ENCODE assay signal across 32 cellular contexts in genomic region chr10:124894569-124895215, GRCh38.
"Had no signal": no experiment of that assay in that cellular context is flagged by ENCODE, and none has a peak within 500 bp of the region (broad histone marks: within the 10 kb centered on the region; RNA-seq: fewer than 3 reads in every experiment).

No MANE protein-coding gene starts in this region.

- H3K79me2 ChIP-seq: hepatocyte had no signal

- DNase-seq: activated B cell treated with CpG ODN at 0.5 μM for 24 hours; activated CD4-positive, alpha-beta T cell treated with anti-CD3 and anti-CD28 coated beads, Interleukin-2, amount 50 U/mL, for 1 hour; activated CD8-positive, alpha-beta memory T cell treated with anti-CD3 and anti-CD28 coated beads, Interleukin-2, amount 10 ng/mL, durations not matched to agents 7 days and 5 days; activated CD8-positive, alpha-beta T cell treated with anti-CD3 and anti-CD28 coated beads, Interleukin-2, amount 10 ng/mL, durations not matched to agents 7 days and 5 days; activated naive CD4-positive, alpha-beta T cell treated with anti-CD3 and anti-CD28 coated beads for 36 hours; activated naive CD8-positive, alpha-beta T cell treated with anti-CD3 and anti-CD28 coated beads, Interleukin-2, amount 10 ng/mL, durations not matched to agents 7 days and 5 days; activated T-cell treated with anti-CD3 and anti-CD28 coated beads, Interleukin-2, amount 50 U/mL, for 72 hours; amniotic stem cell; brain microvascular endothelial cell; central memory CD4-positive, alpha-beta T cell; endodermal cell; esophagus squamous epithelium; gastrocnemius medialis; islet precursor cell; left ventricle myocardium superior; naive B cell; nephron progenitor cell; psoas muscle; sigmoid colon; small intestine; stimulated activated CD4-positive, alpha-beta T cell treated with anti-CD3 and anti-CD28 coated beads, Interleukin-4, amount 100 ng/mL, for 24 hours; stimulated activated CD8-positive, alpha-beta memory T cell treated with anti-CD3 and anti-CD28 coated beads, Interleukin-4, amount 100 ng/mL, for 48 hours; stimulated activated naive CD8-positive, alpha-beta T cell treated with anti-CD3 and anti-CD28 coated beads, Interleukin-15, amount 100 ng/mL, for 72 hours; substantia nigra; T-helper 2 cell had no signal

- H3K27ac ChIP-seq: brain microvascular endothelial cell, esophagus squamous epithelium, gastrocnemius medialis, hepatocyte, pancreas, psoas muscle, sigmoid colon, vagina had no signal

- H3K4me3 Mint-ChIP-seq: activated B cell treated with CpG ODN at 0.5 μM for 24 hours; activated CD8-positive, alpha-beta memory T cell treated with anti-CD3 and anti-CD28 coated beads, Interleukin-2, amount 10 ng/mL, durations not matched to agents 7 days and 5 days; activated CD8-positive, alpha-beta T cell treated with anti-CD3 and anti-CD28 coated beads, Interleukin-2, amount 10 ng/mL, durations not matched to agents 7 days and 5 days; activated naive CD4-positive, alpha-beta T cell treated with anti-CD3 and anti-CD28 coated beads for 36 hours; activated naive CD8-positive, alpha-beta T cell treated with anti-CD3 and anti-CD28 coated beads, Interleukin-2, amount 10 ng/mL, durations not matched to agents 7 days and 5 days; activated T-cell treated with anti-CD3 and anti-CD28 coated beads, Interleukin-2, amount 50 U/mL, for 72 hours; dendritic cell treated with granulocyte-macrophage colony-stimulating factor and Interleukin-4, amounts not matched to agents 40 ng/mL and 50 ng/mL, for 4 days; endodermal cell; naive B cell; nephron progenitor cell; stimulated activated memory B cell treated with anti-CD40 and anti-IgM and Interleukin-4, amounts not matched to agents 10 μg/mL and 1 μg/mL and 100 μg/mL, for 72 hours; stimulated activated naive CD8-positive, alpha-beta T cell treated with anti-CD3 and anti-CD28 coated beads, Interleukin-15, amount 100 ng/mL, for 72 hours; type B pancreatic cell had no signal

- H3K9me3 Mint-ChIP-seq: activated B cell treated with CpG ODN at 0.5 μM for 24 hours; activated naive CD4-positive, alpha-beta T cell treated with anti-CD3 and anti-CD28 coated beads for 36 hours; activated naive CD8-positive, alpha-beta T cell treated with anti-CD3 and anti-CD28 coated beads, Interleukin-2, amount 10 ng/mL, durations not matched to agents 7 days and 5 days; activated T-cell treated with anti-CD3 and anti-CD28 coated beads, Interleukin-2, amount 50 U/mL, for 72 hours; dendritic cell treated with granulocyte-macrophage colony-stimulating factor and Interleukin-4, amounts not matched to agents 40 ng/mL and 50 ng/mL, for 4 days; endodermal cell; naive B cell; nephron progenitor cell; stimulated activated memory B cell treated with anti-CD40 and anti-IgM and Interleukin-4, amounts not matched to agents 10 μg/mL and 1 μg/mL and 100 μg/mL, for 72 hours; stimulated activated naive CD8-positive, alpha-beta T cell treated with anti-CD3 and anti-CD28 coated beads, Interleukin-15, amount 100 ng/mL, for 72 hours; type B pancreatic cell had no signal

- H3K4me1 ChIP-seq: esophagus squamous epithelium, gastrocnemius medialis, pancreas, psoas muscle, sigmoid colon, vagina had no signal

- H3K36me3 ChIP-seq: brain microvascular endothelial cell, esophagus squamous epithelium, gastrocnemius medialis, pancreas, sigmoid colon, vagina had no signal

- H3K27me3 Mint-ChIP-seq: type B pancreatic cell had no signal

- H2AFZ ChIP-seq: hepatocyte had no signal

- H3K27me3 ChIP-seq: brain microvascular endothelial cell, gastrocnemius medialis, hepatocyte, pancreas, vagina had no signal

- H3K4me2 ChIP-seq: hepatocyte had no signal

- H3K9me3 ChIP-seq: esophagus squamous epithelium, gastrocnemius medialis, pancreas, psoas muscle, sigmoid colon, vagina had no signal

- H3K4me1 Mint-ChIP-seq: activated B cell treated with CpG ODN at 0.5 μM for 24 hours; activated CD8-positive, alpha-beta memory T cell treated with anti-CD3 and anti-CD28 coated beads, Interleukin-2, amount 10 ng/mL, durations not matched to agents 7 days and 5 days; activated naive CD8-positive, alpha-beta T cell treated with anti-CD3 and anti-CD28 coated beads, Interleukin-2, amount 10 ng/mL, durations not matched to agents 7 days and 5 days; endodermal cell; naive B cell; stimulated activated memory B cell treated with anti-CD40 and anti-IgM and Interleukin-4, amounts not matched to agents 10 μg/mL and 1 μg/mL and 100 μg/mL, for 72 hours; stimulated activated naive CD8-positive, alpha-beta T cell treated with anti-CD3 and anti-CD28 coated beads, Interleukin-15, amount 100 ng/mL, for 72 hours had no signal

- H3K4me3 ChIP-seq: esophagus squamous epithelium, gastrocnemius medialis, hepatocyte, pancreas, psoas muscle, sigmoid colon, vagina had no signal

- FAIRE-seq: astrocyte, pancreas, small intestine had no signal

- H3K36me3 Mint-ChIP-seq: activated CD8-positive, alpha-beta memory T cell treated with anti-CD3 and anti-CD28 coated beads, Interleukin-2, amount 10 ng/mL, durations not matched to agents 7 days and 5 days; activated naive CD8-positive, alpha-beta T cell treated with anti-CD3 and anti-CD28 coated beads, Interleukin-2, amount 10 ng/mL, durations not matched to agents 7 days and 5 days; naive B cell; stimulated activated memory B cell treated with anti-CD40 and anti-IgM and Interleukin-4, amounts not matched to agents 10 μg/mL and 1 μg/mL and 100 μg/mL, for 72 hours; type B pancreatic cell had no signal

- H3K27ac Mint-ChIP-seq: activated B cell treated with CpG ODN at 0.5 μM for 24 hours; activated CD8-positive, alpha-beta memory T cell treated with anti-CD3 and anti-CD28 coated beads, Interleukin-2, amount 10 ng/mL, durations not matched to agents 7 days and 5 days; activated CD8-positive, alpha-beta T cell treated with anti-CD3 and anti-CD28 coated beads, Interleukin-2, amount 10 ng/mL, durations not matched to agents 7 days and 5 days; activated naive CD4-positive, alpha-beta T cell treated with anti-CD3 and anti-CD28 coated beads for 36 hours; activated naive CD8-positive, alpha-beta T cell treated with anti-CD3 and anti-CD28 coated beads, Interleukin-2, amount 10 ng/mL, durations not matched to agents 7 days and 5 days; activated T-cell treated with anti-CD3 and anti-CD28 coated beads, Interleukin-2, amount 50 U/mL, for 72 hours; dendritic cell treated with granulocyte-macrophage colony-stimulating factor and Interleukin-4, amounts not matched to agents 40 ng/mL and 50 ng/mL, for 4 days; endodermal cell; naive B cell; nephron progenitor cell; stimulated activated memory B cell treated with anti-CD40 and anti-IgM and Interleukin-4, amounts not matched to agents 10 μg/mL and 1 μg/mL and 100 μg/mL, for 72 hours; stimulated activated naive CD8-positive, alpha-beta T cell treated with anti-CD3 and anti-CD28 coated beads, Interleukin-15, amount 100 ng/mL, for 72 hours; type B pancreatic cell had no signal

- ATAC-seq: activated CD8-positive, alpha-beta memory T cell treated with anti-CD3 and anti-CD28 coated beads, Interleukin-2, amount 10 ng/mL, durations not matched to agents 7 days and 5 days; activated CD8-positive, alpha-beta T cell treated with anti-CD3 and anti-CD28 coated beads, Interleukin-2, amount 10 ng/mL, durations not matched to agents 7 days and 5 days; activated T-cell treated with anti-CD3 and anti-CD28 coated beads, Interleukin-2, amount 50 U/mL, for 72 hours; left ventricle myocardium superior; pancreas; psoas muscle; stimulated activated memory B cell treated with anti-CD40 and anti-IgM and Interleukin-4, amounts not matched to agents 10 μg/mL and 1 μg/mL and 100 μg/mL, for 72 hours; stimulated activated naive CD8-positive, alpha-beta T cell treated with anti-CD3 and anti-CD28 coated beads, Interleukin-15, amount 100 ng/mL, for 72 hours had no signal
